14 cellular contexts compared by ENCODE assay signal in the genomic region with DNA sequence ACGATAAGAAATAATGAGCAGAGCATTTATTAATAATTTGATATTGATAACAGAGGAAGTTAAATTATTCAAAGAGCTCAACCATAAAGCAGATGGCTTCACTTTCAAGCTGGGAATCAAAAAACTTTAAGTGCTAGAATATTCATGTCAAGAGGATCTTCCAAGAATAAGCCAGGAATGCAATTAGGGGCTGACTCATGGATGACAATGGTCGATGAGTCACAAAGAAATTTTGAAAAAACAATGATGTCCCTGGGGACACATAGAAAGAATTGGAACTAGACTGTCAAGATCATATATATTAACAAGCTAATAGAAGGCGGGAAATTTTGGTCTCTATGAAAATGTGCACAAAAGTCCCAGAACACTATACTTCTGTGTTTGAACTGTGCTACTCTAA.
DNase-seq lines count a peak whose midpoint lies in the region; ATAC-seq and TF ChIP-seq lines count a peak whose summit lies in the region.
"Had no signal": no experiment of that assay in that cellular context is flagged by ENCODE, and none has a peak within 500 bp of the region (broad histone marks: within the 10 kb centered on the region; RNA-seq: fewer than 3 reads in every experiment).

No MANE protein-coding gene starts in this region.

- no peaks in the 10 kb centered on the region for H3K9me3 Mint-ChIP-seq in endodermal cell

- CTCF ChIA-PET in HEK293 (lab: Yijun Ruan, JAX): interaction anchor here (0.6 kb wide), 1 partner anchor 31 kb away, joined by 3 read pairs; no protein-coding TSS in a partner anchor

- H3K27me3 Mint-ChIP-seq in endodermal cell (ENCODE audit: insufficient read depth): no peaks in the 10 kb centered on the region

- H3K27me3 ChIP-seq in endodermal cell (ENCODE audit: control insufficient read depth, insufficient read depth, low read length, poor library complexity, severe bottlenecking): no peaks in the 10 kb centered on the region

- WGBS in endodermal cell (ENCODE audit: insufficient coverage in 1 of 2, insufficient read length in 1 of 2), 2 experiments: 56 to 87% methylated on average over 1 to 2 of the region's 3 CpGs

- no peak overlapping the region for H3K9ac ChIP-seq in endodermal cell (ENCODE audit: extremely low read depth, low read length, poor library complexity, severe bottlenecking)

- H3K4me1 ChIP-seq in HEK293 (ENCODE audit: control insufficient read depth, insufficient read depth, low read length) (peaks cover 20% of the 10 kb centered on the region), endodermal cell (ENCODE audit: control insufficient read depth, insufficient read depth, low read length) (no peaks in the 10 kb centered on the region)

- H3K36me3 ChIP-seq in HEK293 (ENCODE audit: control insufficient read depth in 2 of 2, insufficient read depth in 1 of 2, low read length in 2 of 2) (no peaks in the 10 kb centered on the region), endodermal cell (ENCODE audit: control insufficient read depth, insufficient read depth, low read length) (no peaks in the 10 kb centered on the region)

- no peak overlapping the region for H3K4me3 Mint-ChIP-seq in endodermal cell

- H3K36me3 Mint-ChIP-seq in endodermal cell (ENCODE audit: low read depth): no peaks in the 10 kb centered on the region

- TF ChIP-seq CTCF in HEK293 (tag by site-specific recombination; IDR thresholded peaks at IDR 0.05): no peak
- no peak for TF ChIP-seq CTCF in fibroblast of villous mesenchyme (IDR thresholded peaks at IDR 0.05; ENCODE audit: insufficient read depth, low read depth, low read length)
- no peak for TF ChIP-seq CTCF in endodermal cell (conservative IDR thresholded peaks at IDR 0.05)

- no peak overlapping the region for H3K27ac ChIP-seq in HEK293 (ENCODE audit: extremely low read depth, low read depth, low read length)
- no peak overlapping the region for H3K27ac ChIP-seq in endodermal cell (ENCODE audit: low read depth, low read length)

- POLR2A ChIA-PET in HEK293 (lab: Yijun Ruan, JAX): no interaction called here

- peaks cover 4% of the 10 kb centered on the region for H3K4me1 Mint-ChIP-seq in endodermal cell

- H3K9me3 ChIP-seq in HEK293 (ENCODE audit: control insufficient read depth, insufficient read depth, low read depth, low read length) (no peaks in the 10 kb centered on the region), endodermal cell (ENCODE audit: control insufficient read depth, low read length) (no peaks in the 10 kb centered on the region)

- H3K4me3 ChIP-seq in HEK293 (ENCODE audit: low read depth, low read length) (no peak overlapping the region), fibroblast of villous mesenchyme (ENCODE audit: low read depth, low read length) (no peak overlapping the region), endodermal cell (ENCODE audit: low read length) (no peak overlapping the region)

- peak; percentile 84 for DNase-seq in A172 (ENCODE audit: low spot score)
- peak; percentile 46 for DNase-seq in fibroblast of villous mesenchyme (ENCODE audit: low read depth)
- no peak for DNase-seq in D341Med (ENCODE audit: low spot score)
- DNase-seq in endodermal cell: no peak
- DNase-seq in T-helper 9 cell: no peak
- DNase-seq: GF-D8, KBM-7, NCI-H2227 treated with DMSO at 0.1 percent for 48 hours, posterior cingulate gyrus, Right ventricle myocardium superior, substantia nigra had no signal

- no peak overlapping the region for H3K27ac Mint-ChIP-seq in endodermal cell

- ATAC-seq in SK-N-SH treated with all-trans-retinoic acid at 6 μM for 48 hours (peak; percentile 63), GM18861 (IDR thresholded peaks at IDR 0.05; ENCODE audit: unreplicated experiment) (no peak)

TF ChIP-seq in HEK293, 187 proteins besides CTCF, POLR2A, EP300 and RAD21 (continues in another document):
- TF ChIP-seq WT1 (tag by site-specific recombination; IDR thresholded peaks at IDR 0.05) (no peak), ZNF350 (tag by site-specific recombination; IDR thresholded peaks at IDR 0.05) (no peak), ZNF416 (tag by site-specific recombination; IDR thresholded peaks at IDR 0.05) (no peak), ZNF624 (tag by site-specific recombination; IDR thresholded peaks at IDR 0.05) (no peak), ZNF23 (tag by site-specific recombination; IDR thresholded peaks at IDR 0.05; ENCODE audit: borderline replicate concordance) (no peak), KLF16 (tag by site-specific recombination; IDR thresholded peaks at IDR 0.05) (no peak), GFI1B (tag by site-specific recombination; IDR thresholded peaks at IDR 0.05) (no peak), ZNF621 (tag by site-specific recombination; IDR thresholded peaks at IDR 0.05) (no peak), ZNF354C (tag by site-specific recombination; IDR thresholded peaks at IDR 0.05; ENCODE audit: borderline replicate concordance, low read depth) (no peak)
- TF ChIP-seq, protein P1, sequence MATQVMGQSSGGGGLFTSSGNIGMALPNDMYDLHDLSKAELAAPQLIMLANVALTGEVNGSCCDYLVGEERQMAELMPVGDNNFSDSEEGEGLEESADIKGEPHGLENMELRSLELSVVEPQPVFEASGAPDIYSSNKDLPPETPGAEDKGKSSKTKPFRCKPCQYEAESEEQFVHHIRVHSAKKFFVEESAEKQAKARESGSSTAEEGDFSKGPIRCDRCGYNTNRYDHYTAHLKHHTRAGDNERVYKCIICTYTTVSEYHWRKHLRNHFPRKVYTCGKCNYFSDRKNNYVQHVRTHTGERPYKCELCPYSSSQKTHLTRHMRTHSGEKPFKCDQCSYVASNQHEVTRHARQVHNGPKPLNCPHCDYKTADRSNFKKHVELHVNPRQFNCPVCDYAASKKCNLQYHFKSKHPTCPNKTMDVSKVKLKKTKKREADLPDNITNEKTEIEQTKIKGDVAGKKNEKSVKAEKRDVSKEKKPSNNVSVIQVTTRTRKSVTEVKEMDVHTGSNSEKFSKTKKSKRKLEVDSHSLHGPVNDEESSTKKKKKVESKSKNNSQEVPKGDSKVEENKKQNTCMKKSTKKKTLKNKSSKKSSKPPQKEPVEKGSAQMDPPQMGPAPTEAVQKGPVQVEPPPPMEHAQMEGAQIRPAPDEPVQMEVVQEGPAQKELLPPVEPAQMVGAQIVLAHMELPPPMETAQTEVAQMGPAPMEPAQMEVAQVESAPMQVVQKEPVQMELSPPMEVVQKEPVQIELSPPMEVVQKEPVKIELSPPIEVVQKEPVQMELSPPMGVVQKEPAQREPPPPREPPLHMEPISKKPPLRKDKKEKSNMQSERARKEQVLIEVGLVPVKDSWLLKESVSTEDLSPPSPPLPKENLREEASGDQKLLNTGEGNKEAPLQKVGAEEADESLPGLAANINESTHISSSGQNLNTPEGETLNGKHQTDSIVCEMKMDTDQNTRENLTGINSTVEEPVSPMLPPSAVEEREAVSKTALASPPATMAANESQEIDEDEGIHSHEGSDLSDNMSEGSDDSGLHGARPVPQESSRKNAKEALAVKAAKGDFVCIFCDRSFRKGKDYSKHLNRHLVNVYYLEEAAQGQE (tag by site-specific recombination; IDR thresholded peaks at IDR 0.05): no peak

TF ChIP-seq in SK-N-SH treated with all-trans-retinoic acid at 6 μM for 48 hours, 23 proteins besides CTCF, POLR2A, EP300 and RAD21:
- no peak for TF ChIP-seq ISL1 (CRISPR knock-in tag; IDR thresholded peaks at IDR 0.05)
- TF ChIP-seq ZNF70 (CRISPR knock-in tag; IDR thresholded peaks at IDR 0.05): no peak
- TF ChIP-seq, protein P2, sequence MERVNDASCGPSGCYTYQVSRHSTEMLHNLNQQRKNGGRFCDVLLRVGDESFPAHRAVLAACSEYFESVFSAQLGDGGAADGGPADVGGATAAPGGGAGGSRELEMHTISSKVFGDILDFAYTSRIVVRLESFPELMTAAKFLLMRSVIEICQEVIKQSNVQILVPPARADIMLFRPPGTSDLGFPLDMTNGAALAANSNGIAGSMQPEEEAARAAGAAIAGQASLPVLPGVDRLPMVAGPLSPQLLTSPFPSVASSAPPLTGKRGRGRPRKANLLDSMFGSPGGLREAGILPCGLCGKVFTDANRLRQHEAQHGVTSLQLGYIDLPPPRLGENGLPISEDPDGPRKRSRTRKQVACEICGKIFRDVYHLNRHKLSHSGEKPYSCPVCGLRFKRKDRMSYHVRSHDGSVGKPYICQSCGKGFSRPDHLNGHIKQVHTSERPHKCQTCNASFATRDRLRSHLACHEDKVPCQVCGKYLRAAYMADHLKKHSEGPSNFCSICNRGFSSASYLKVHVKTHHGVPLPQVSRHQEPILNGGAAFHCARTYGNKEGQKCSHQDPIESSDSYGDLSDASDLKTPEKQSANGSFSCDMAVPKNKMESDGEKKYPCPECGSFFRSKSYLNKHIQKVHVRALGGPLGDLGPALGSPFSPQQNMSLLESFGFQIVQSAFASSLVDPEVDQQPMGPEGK (CRISPR knock-in tag; IDR thresholded peaks at IDR 0.05; ENCODE audit: borderline replicate concordance): no peak
- no peak for TF ChIP-seq SNAI2 (CRISPR knock-in tag; IDR thresholded peaks at IDR 0.05)
- TF ChIP-seq, protein P3, sequence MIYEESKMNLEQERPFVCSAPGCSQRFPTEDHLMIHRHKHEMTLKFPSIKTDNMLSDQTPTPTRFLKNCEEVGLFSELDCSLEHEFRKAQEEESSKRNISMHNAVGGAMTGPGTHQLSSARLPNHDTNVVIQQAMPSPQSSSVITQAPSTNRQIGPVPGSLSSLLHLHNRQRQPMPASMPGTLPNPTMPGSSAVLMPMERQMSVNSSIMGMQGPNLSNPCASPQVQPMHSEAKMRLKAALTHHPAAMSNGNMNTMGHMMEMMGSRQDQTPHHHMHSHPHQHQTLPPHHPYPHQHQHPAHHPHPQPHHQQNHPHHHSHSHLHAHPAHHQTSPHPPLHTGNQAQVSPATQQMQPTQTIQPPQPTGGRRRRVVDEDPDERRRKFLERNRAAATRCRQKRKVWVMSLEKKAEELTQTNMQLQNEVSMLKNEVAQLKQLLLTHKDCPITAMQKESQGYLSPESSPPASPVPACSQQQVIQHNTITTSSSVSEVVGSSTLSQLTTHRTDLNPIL (CRISPR knock-in tag; IDR thresholded peaks at IDR 0.05; ENCODE audit: low read depth): no peak
- no peak for TF ChIP-seq GLIS3 (CRISPR knock-in tag; IDR thresholded peaks at IDR 0.05)

Comparison
In these comparisons a context has a peak if more than half of its experiments do, and no peak if none do; other contexts are left out.
1. DNase-seq: peak in A172 (single experiment) and fibroblast of villous mesenchyme (single experiment); none in D341Med (single experiment), endodermal cell (single experiment) and T-helper 9 cell (single experiment).